ENCODE assay signal across 20 cellular contexts in the genomic region with DNA sequence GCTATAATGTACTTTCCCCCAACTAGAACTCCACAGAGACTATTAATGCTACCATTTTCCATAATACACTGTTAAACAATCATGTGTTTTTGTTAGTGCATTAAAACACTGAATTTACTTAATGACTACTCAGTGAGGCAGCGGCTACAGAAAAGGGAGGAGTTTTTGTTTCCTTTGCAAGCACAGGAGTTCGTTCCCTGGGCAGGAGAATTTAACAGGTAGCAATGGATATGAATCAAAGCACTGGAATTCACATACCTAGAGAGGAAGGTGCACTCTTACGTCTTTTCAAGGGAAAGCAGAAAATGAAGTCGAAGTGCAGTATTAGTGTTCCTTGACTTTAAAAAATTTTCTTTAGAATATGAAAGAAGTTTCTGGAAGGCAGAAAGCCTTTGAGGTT.
"Had no signal": no experiment of that assay in that cellular context is flagged by ENCODE, and none has a peak within 500 bp of the region (broad histone marks: within the 10 kb centered on the region; RNA-seq: fewer than 3 reads in every experiment).

No MANE protein-coding gene starts in this region.

- H3K36me3 ChIP-seq: heart right ventricle, prostate gland, tibial artery, vagina had no signal

- DNase-seq: activated CD4-positive, alpha-beta T cell treated with anti-CD3 and anti-CD28 coated beads, Interleukin-2, amount 10 ng/mL, durations not matched to agents 7 days and 5 days; activated CD8-positive, alpha-beta memory T cell treated with anti-CD3 and anti-CD28 coated beads for 24 hours; activated gamma-delta T cell treated with Interleukin-2 at 50 U/mL for 16 hours; amygdala; effector CD8-positive, alpha-beta T cell; heart right ventricle; nucleus accumbens; right cardiac atrium; stimulated activated CD4-positive, alpha-beta T cell treated with anti-CD3 and anti-CD28 coated beads, Interleukin-15, amount 100 ng/mL, for 24 hours; stimulated activated CD4-positive, alpha-beta T cell treated with anti-CD3 and anti-CD28 coated beads, Interleukin-4, amount 100 ng/mL, for 1 hour; stimulated activated naive B cell treated with anti-CD40 and anti-IgM and Interleukin-4, amounts not matched to agents 10 μg/mL and 1 μg/mL and 100 μg/mL, for 72 hours; tibial artery had no signal

- H3K27ac ChIP-seq: heart right ventricle, prostate gland, skin epidermis, tibial artery, vagina had no signal

- FAIRE-seq: endothelial cell of umbilical vein, frontal cortex had no signal

- H3K9me3 ChIP-seq: prostate gland, tibial artery, vagina had no signal

- H3K4me1 Mint-ChIP-seq: activated CD4-positive, alpha-beta T cell treated with anti-CD3 and anti-CD28 coated beads, Interleukin-2, amount 10 ng/mL, durations not matched to agents 7 days and 5 days had no signal

- H3K27me3 ChIP-seq: heart right ventricle, tibial artery, vagina had no signal

- H3K27ac Mint-ChIP-seq: activated CD4-positive, alpha-beta T cell treated with anti-CD3 and anti-CD28 coated beads, Interleukin-2, amount 10 ng/mL, durations not matched to agents 7 days and 5 days; activated naive CD8-positive, alpha-beta T cell; stimulated activated naive B cell treated with anti-CD40 and anti-IgM and Interleukin-4, amounts not matched to agents 10 μg/mL and 1 μg/mL and 100 μg/mL, for 72 hours; T-helper 2 cell treated with Interferon-gamma antibody and Interleukin-4, amounts not matched to agents 5 μg/mL and 100 μg/mL, for 36 hours had no signal

- H3K27me3 Mint-ChIP-seq: activated CD4-positive, alpha-beta T cell treated with anti-CD3 and anti-CD28 coated beads, Interleukin-2, amount 10 ng/mL, durations not matched to agents 7 days and 5 days; activated naive CD8-positive, alpha-beta T cell; brain; stimulated activated naive B cell treated with anti-CD40 and anti-IgM and Interleukin-4, amounts not matched to agents 10 μg/mL and 1 μg/mL and 100 μg/mL, for 72 hours had no signal

- H3K4me3 ChIP-seq: heart right ventricle, prostate gland, skin epidermis, tibial artery, vagina had no signal

- H3K9me3 Mint-ChIP-seq: activated CD4-positive, alpha-beta T cell treated with anti-CD3 and anti-CD28 coated beads, Interleukin-2, amount 10 ng/mL, durations not matched to agents 7 days and 5 days; T-helper 2 cell treated with Interferon-gamma antibody and Interleukin-4, amounts not matched to agents 5 μg/mL and 100 μg/mL, for 36 hours had no signal

- H3K4me3 Mint-ChIP-seq: activated CD4-positive, alpha-beta T cell treated with anti-CD3 and anti-CD28 coated beads, Interleukin-2, amount 10 ng/mL, durations not matched to agents 7 days and 5 days; activated naive CD8-positive, alpha-beta T cell; brain; stimulated activated naive B cell treated with anti-CD40 and anti-IgM and Interleukin-4, amounts not matched to agents 10 μg/mL and 1 μg/mL and 100 μg/mL, for 72 hours; T-helper 2 cell treated with Interferon-gamma antibody and Interleukin-4, amounts not matched to agents 5 μg/mL and 100 μg/mL, for 36 hours had no signal

- H3K4me1 ChIP-seq: heart right ventricle, prostate gland, vagina had no signal

- ATAC-seq: heart right ventricle; right cardiac atrium; stimulated activated naive B cell treated with anti-CD40 and anti-IgM and Interleukin-4, amounts not matched to agents 10 μg/mL and 1 μg/mL and 100 μg/mL, for 72 hours had no signal
